ENCODE assay signal across 26 cellular contexts in genomic region chr12:126547905-126548304, GRCh38.
"Had no signal": no experiment of that assay in that cellular context is flagged by ENCODE, and none has a peak within 500 bp of the region (broad histone marks: within the 10 kb centered on the region; RNA-seq: fewer than 3 reads in every experiment).

No MANE protein-coding gene starts in this region.

- H3K9me3 ChIP-seq: esophagus muscularis mucosa, gastrocnemius medialis, left lung, neutrophil, ovary, prostate gland, upper lobe of left lung had no signal

- H3K4me1 ChIP-seq: esophagus muscularis mucosa, gastrocnemius medialis, left lung, prostate gland, upper lobe of left lung had no signal

- H3K27me3 ChIP-seq: esophagus muscularis mucosa, gastrocnemius medialis, left lung, neutrophil, ovary, upper lobe of left lung had no signal

- H3K36me3 ChIP-seq: esophagus muscularis mucosa, gastrocnemius medialis, left lung, neutrophil, ovary, prostate gland, upper lobe of left lung had no signal

- H3K4me3 ChIP-seq: coronary artery, esophagus muscularis mucosa, gastrocnemius medialis, left lung, lung, ovary, prostate gland, upper lobe of left lung had no signal

- DNase-seq: activated CD4-positive, CD25-positive, alpha-beta regulatory T cell treated with anti-CD3 and anti-CD28 coated beads, Interleukin-2, amount 50 U/mL, for 72 hours; activated CD8-positive, alpha-beta memory T cell treated with anti-CD3 and anti-CD28 coated beads for 24 hours; activated CD8-positive, alpha-beta memory T cell treated with anti-CD3 and anti-CD28 coated beads, Interleukin-2, amount 50 U/mL, for 4 hours; activated naive CD4-positive, alpha-beta T cell; activated naive CD8-positive, alpha-beta T cell treated with anti-CD3 and anti-CD28 coated beads, Interleukin-2, amount 10 ng/mL, durations not matched to agents 7 days and 5 days; activated T-cell treated with anti-CD3 and anti-CD28 coated beads, Interleukin-2, amount 50 U/mL, for 24 hours; amniotic stem cell; cerebellar nuclear complex; gastrocnemius medialis; hippocampal formation; kidney glomerular epithelial cell; natural killer cell; ovary; stimulated activated CD4-positive, alpha-beta T cell treated with anti-CD3 and anti-CD28 coated beads, Interleukin-12 subunit alpha, Interleukin-12 subunit beta, amount 100 ng/mL, for 4 hours; stimulated activated CD4-positive, alpha-beta T cell treated with anti-CD3 and anti-CD28 coated beads, Interleukin-4, amount 100 ng/mL, for 4 hours; stimulated activated naive CD8-positive, alpha-beta T cell treated with anti-CD3 and anti-CD28 coated beads, Interleukin-15, Interleukin-2, amounts not matched to agents 100 U/mL and 50 U/mL, for 24 hours; T-cell had no signal

- ATAC-seq: activated T-helper 17 cell treated with anti-CD3 and anti-CD28 coated beads, Interleukin-2, amount 50 U/mL, for 72 hours; gastrocnemius medialis; left lung; natural killer cell; stimulated activated naive CD8-positive, alpha-beta T cell treated with anti-CD3 and anti-CD28 coated beads, Interleukin-15, Interleukin-2, amounts not matched to agents 100 U/mL and 50 U/mL, for 24 hours; T-cell had no signal

- H3K27ac ChIP-seq: coronary artery, esophagus muscularis mucosa, gastrocnemius medialis, left lung, neutrophil, ovary, prostate gland, upper lobe of left lung, VCaP had no signal
